In the genomic region with DNA sequence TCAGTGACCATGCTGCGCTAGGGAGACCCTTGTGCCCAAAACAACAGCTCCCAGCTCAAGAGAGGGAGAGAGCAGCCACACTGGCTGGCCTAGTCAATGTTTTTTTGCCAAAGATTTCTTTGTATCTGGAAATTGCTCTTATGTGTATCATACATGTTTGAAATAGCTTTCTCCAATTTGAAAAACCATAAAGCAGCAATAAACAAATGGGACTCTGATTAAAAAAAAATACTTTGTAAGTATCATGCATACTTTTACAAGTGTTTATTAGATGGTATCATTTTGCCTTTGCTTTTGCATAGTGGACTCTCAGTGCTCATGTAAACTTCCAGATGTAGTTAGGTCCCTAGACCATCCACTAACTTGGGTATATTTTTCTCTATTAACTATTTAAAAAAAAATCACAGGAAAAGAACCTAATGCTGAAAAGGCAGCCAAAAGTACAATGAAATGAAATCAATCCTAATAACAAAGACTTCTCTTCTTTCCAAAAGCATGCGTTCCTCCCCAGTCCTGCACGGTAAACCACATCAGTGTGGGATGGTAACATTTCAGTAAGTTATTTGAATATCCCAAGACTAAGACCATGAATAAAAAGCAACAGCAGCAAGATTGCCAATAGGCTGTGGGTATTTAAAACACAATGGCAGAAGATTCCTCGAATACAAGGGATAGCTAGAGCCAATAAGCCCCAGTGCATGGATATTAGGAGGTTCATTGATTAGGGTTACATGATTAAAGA, we compare ENCODE assay signal across 20 cellular contexts.
"Had no signal": no experiment of that assay in that cellular context is flagged by ENCODE, and none has a peak within 500 bp of the region (broad histone marks: within the 10 kb centered on the region; RNA-seq: fewer than 3 reads in every experiment).

No MANE protein-coding gene starts in this region.

- H3K27me3 ChIP-seq: esophagus muscularis mucosa, tibial nerve, uterus had no signal

- H3K36me3 ChIP-seq: esophagus muscularis mucosa, tibial nerve, uterus had no signal

- H3K4me1 ChIP-seq: uterus had no signal

- H3K9me3 Mint-ChIP-seq: activated CD4-positive, alpha-beta T cell treated with anti-CD3 and anti-CD28 coated beads, Interleukin-2, amount 10 ng/mL, durations not matched to agents 24 days and 14 days; activated CD8-positive, alpha-beta T cell treated with anti-CD3 and anti-CD28 coated beads for 36 hours; activated naive CD4-positive, alpha-beta T cell treated with anti-CD3 and anti-CD28 coated beads for 36 hours; activated naive CD8-positive, alpha-beta T cell treated with anti-CD3 and anti-CD28 coated beads, Interleukin-2, amount 50 U/mL, for 24 hours; activated T-cell treated with anti-CD3 and anti-CD28 coated beads, Interleukin-2, amount 50 U/mL, for 24 hours; activated T-helper 2 cell treated with anti-CD3 and anti-CD28 coated beads, Interferon-gamma antibody, Interleukin-2, Interleukin-4, amounts not matched to agents 10 μg/mL and 5 μg/mL and 100 μg/mL, durations not matched to agents 14 hours and 24 hours and 36 hours; dendritic cell treated with granulocyte-macrophage colony-stimulating factor and Interleukin-4, amounts not matched to agents 40 ng/mL and 50 ng/mL, for 4 days; memory B cell; natural killer cell; stimulated activated naive CD8-positive, alpha-beta T cell treated with anti-CD3 and anti-CD28 coated beads, Interleukin-15, Interleukin-2, amounts not matched to agents 100 ng/mL and 50 ng/mL, for 24 hours had no signal

- H3K27ac ChIP-seq: tibial nerve, uterus had no signal

- FAIRE-seq: endothelial cell of umbilical vein had no signal

- DNase-seq: activated CD4-positive, alpha-beta T cell treated with anti-CD3 and anti-CD28 coated beads, Interleukin-2, amount 10 ng/mL, durations not matched to agents 24 days and 14 days; activated CD4-positive, CD25-positive, alpha-beta regulatory T cell; activated CD8-positive, alpha-beta T cell treated with anti-CD3 and anti-CD28 coated beads for 36 hours; activated naive CD4-positive, alpha-beta T cell treated with anti-CD3 and anti-CD28 coated beads for 36 hours; activated naive CD8-positive, alpha-beta T cell treated with anti-CD3 and anti-CD28 coated beads, Interleukin-2, amount 50 U/mL, for 24 hours; activated T-cell treated with anti-CD3 and anti-CD28 coated beads, Interleukin-2, amount 50 U/mL, for 24 hours; aorta; effector CD8-positive, alpha-beta T cell; natural killer cell; posterior cingulate gyrus; T-helper 1 cell; T-helper 9 cell; uterus had no signal

- H3K36me3 Mint-ChIP-seq: memory B cell, natural killer cell had no signal

- H3K9me3 ChIP-seq: esophagus muscularis mucosa, tibial nerve, uterus had no signal

- H3K27ac Mint-ChIP-seq: activated CD4-positive, alpha-beta T cell treated with anti-CD3 and anti-CD28 coated beads, Interleukin-2, amount 10 ng/mL, durations not matched to agents 24 days and 14 days; activated CD8-positive, alpha-beta T cell treated with anti-CD3 and anti-CD28 coated beads for 36 hours; activated naive CD4-positive, alpha-beta T cell treated with anti-CD3 and anti-CD28 coated beads for 36 hours; activated naive CD8-positive, alpha-beta T cell treated with anti-CD3 and anti-CD28 coated beads, Interleukin-2, amount 50 U/mL, for 24 hours; activated T-cell treated with anti-CD3 and anti-CD28 coated beads, Interleukin-2, amount 50 U/mL, for 24 hours; activated T-helper 2 cell treated with anti-CD3 and anti-CD28 coated beads, Interferon-gamma antibody, Interleukin-2, Interleukin-4, amounts not matched to agents 10 μg/mL and 5 μg/mL and 100 μg/mL, durations not matched to agents 14 hours and 24 hours and 36 hours; dendritic cell treated with granulocyte-macrophage colony-stimulating factor and Interleukin-4, amounts not matched to agents 40 ng/mL and 50 ng/mL, for 4 days; memory B cell; natural killer cell; stimulated activated naive CD8-positive, alpha-beta T cell treated with anti-CD3 and anti-CD28 coated beads, Interleukin-15, Interleukin-2, amounts not matched to agents 100 ng/mL and 50 ng/mL, for 24 hours had no signal

- H3K4me1 Mint-ChIP-seq: activated CD4-positive, alpha-beta T cell treated with anti-CD3 and anti-CD28 coated beads, Interleukin-2, amount 10 ng/mL, durations not matched to agents 24 days and 14 days; activated naive CD8-positive, alpha-beta T cell treated with anti-CD3 and anti-CD28 coated beads, Interleukin-2, amount 50 U/mL, for 24 hours; natural killer cell had no signal

- H3K4me3 Mint-ChIP-seq: activated CD4-positive, alpha-beta T cell treated with anti-CD3 and anti-CD28 coated beads, Interleukin-2, amount 10 ng/mL, durations not matched to agents 24 days and 14 days; activated CD8-positive, alpha-beta T cell treated with anti-CD3 and anti-CD28 coated beads for 36 hours; activated naive CD4-positive, alpha-beta T cell treated with anti-CD3 and anti-CD28 coated beads for 36 hours; activated naive CD8-positive, alpha-beta T cell treated with anti-CD3 and anti-CD28 coated beads, Interleukin-2, amount 50 U/mL, for 24 hours; activated T-cell treated with anti-CD3 and anti-CD28 coated beads, Interleukin-2, amount 50 U/mL, for 24 hours; dendritic cell treated with granulocyte-macrophage colony-stimulating factor and Interleukin-4, amounts not matched to agents 40 ng/mL and 50 ng/mL, for 4 days; memory B cell; natural killer cell; stimulated activated naive CD8-positive, alpha-beta T cell treated with anti-CD3 and anti-CD28 coated beads, Interleukin-15, Interleukin-2, amounts not matched to agents 100 ng/mL and 50 ng/mL, for 24 hours had no signal

- H3K4me3 ChIP-seq: esophagus muscularis mucosa, tibial nerve, uterus had no signal

- ATAC-seq: activated CD8-positive, alpha-beta T cell treated with anti-CD3 and anti-CD28 coated beads for 36 hours; activated naive CD8-positive, alpha-beta T cell treated with anti-CD3 and anti-CD28 coated beads, Interleukin-2, amount 50 U/mL, for 24 hours; natural killer cell had no signal
